Comparison of ENCODE assay signal across 12 cellular contexts in genomic region chr1:212467843-212468482, GRCh38. TPM values are rescaled to one million over a fixed set of nuclear protein-coding genes. Genes with fewer than 3 reads are reported as not detected.
DNase-seq lines count a peak whose midpoint lies in the region; ATAC-seq, FAIRE-seq and TF ChIP-seq lines count a peak whose summit lies in the region.
"Had no signal": no experiment of that assay in that cellular context is flagged by ENCODE, and none has a peak within 500 bp of the region (broad histone marks: within the 10 kb centered on the region; RNA-seq: fewer than 3 reads in every experiment).

No MANE protein-coding gene starts in this region.

- H3K36me3 ChIP-seq in Caco-2 (ENCODE audit: control insufficient read depth, insufficient read depth, low read length) = no peaks in the 10 kb centered on the region
- H3K36me3 ChIP-seq in HepG2 (replicated peaks in 1 of 2; ENCODE audit: control insufficient read depth in 1 of 2, insufficient read depth in 2 of 2, low read length in 2 of 2) = no peaks in the 10 kb centered on the region
- H3K36me3 ChIP-seq in upper lobe of left lung = no peaks in the 10 kb centered on the region

- 51% methylated on average over 5 of the region's 6 CpGs for WGBS in HepG2 (ENCODE audit: low lambda C conversion rate)
- 88 to 91% methylated on average over 5 to 6 of the region's 6 CpGs for WGBS in upper lobe of left lung, 2 donors

- H3K27me3 Mint-ChIP-seq in Caco-2 (ENCODE audit: insufficient read depth, unreplicated experiment) = no peaks in the 10 kb centered on the region
- H3K27me3 Mint-ChIP-seq in T-helper 2 cell treated with Interferon-gamma antibody and Interleukin-4, amounts not matched to agents 5 μg/mL and 100 μg/mL, for 36 hours (ENCODE audit: low read depth) = no peaks in the 10 kb centered on the region

- TF ChIP-seq POLR2A in GM12891 (IDR thresholded peaks at IDR 0.05; ENCODE audit: low read depth, low read length) = no peak
- TF ChIP-seq POLR2A in HepG2 (IDR thresholded peaks at IDR 0.05; ENCODE audit: insufficient read depth in 1 of 2, low read depth in 2 of 2, low read length in 2 of 2) = no peak
- TF ChIP-seq POLR2A in upper lobe of left lung (IDR thresholded peaks at IDR 0.05) = no peak

- ATAC-seq in HepG2 = peak; percentile 47
- no peak for ATAC-seq in upper lobe of left lung (ENCODE audit: low FRiP score in 2 of 2)
- no peak for ATAC-seq in HG02571 (IDR thresholded peaks at IDR 0.05; ENCODE audit: unreplicated experiment)
- no peak for ATAC-seq in HG02981 (IDR thresholded peaks at IDR 0.05; ENCODE audit: unreplicated experiment)

- TF ChIP-seq CTCF in Caco-2 (IDR thresholded peaks at IDR 0.05; ENCODE audit: insufficient read depth in 1 of 2, low read depth in 1 of 2, low read length in 1 of 2, severe bottlenecking in 1 of 2, unreplicated experiment in 1 of 2) = no peak
- TF ChIP-seq CTCF in HepG2 (CRISPR knock-in tag; IDR thresholded peaks at IDR 0.05) = no peak
- no peak for TF ChIP-seq CTCF in upper lobe of left lung (IDR thresholded peaks at IDR 0.05)

- no peak overlapping the region for H3K4me3 Mint-ChIP-seq in Caco-2 (ENCODE audit: unreplicated experiment)
- no peak overlapping the region for H3K4me3 Mint-ChIP-seq in T-helper 2 cell treated with Interferon-gamma antibody and Interleukin-4, amounts not matched to agents 5 μg/mL and 100 μg/mL, for 36 hours
- H3K4me3 Mint-ChIP-seq: endodermal cell had no signal

- H3K36me3 Mint-ChIP-seq in Caco-2 (ENCODE audit: insufficient read depth, unreplicated experiment) = peaks cover 42% of the 10 kb centered on the region
- H3K36me3 Mint-ChIP-seq in T-helper 2 cell treated with Interferon-gamma antibody and Interleukin-4, amounts not matched to agents 5 μg/mL and 100 μg/mL, for 36 hours (ENCODE audit: low read depth) = no peaks in the 10 kb centered on the region

- no peaks in the 10 kb centered on the region for H3K79me2 ChIP-seq in HepG2 (ENCODE audit: insufficient read depth, low read length)

- H3K27me3 ChIP-seq in Caco-2 (replicated peaks; ENCODE audit: control insufficient read depth, insufficient read depth, low read length) (no peaks in the 10 kb centered on the region), HepG2 (ENCODE audit: control insufficient read depth in 1 of 2, insufficient read depth in 2 of 2, low read length in 2 of 2) (peaks cover 2 to 9% of the 10 kb centered on the region in 2 experiments; a peak in 3 of 5 replicates), upper lobe of left lung (no peaks in the 10 kb centered on the region)

- no TSS peak for BruUV-seq in Caco-2 (replicated peaks; lab: Mats Ljungman, UMichigan)
- no TSS peak for BruUV-seq in HepG2 (replicated peaks; lab: Mats Ljungman, UMichigan)

- no peak for TF ChIP-seq RAD21 in HepG2 (CRISPR knock-in tag; IDR thresholded peaks at IDR 0.05)

- no peak overlapping the region for H3K4me3 ChIP-seq in Caco-2 (ENCODE audit: low read depth, low read length)
- H3K4me3 ChIP-seq in HepG2 (replicated peaks in 1 of 3; ENCODE audit: insufficient read depth in 1 of 3, low read depth in 2 of 3, low read length in 3 of 3) = no peak overlapping the region
- no peak overlapping the region for H3K4me3 ChIP-seq in upper lobe of left lung

- H3K4me1 ChIP-seq in Caco-2 = peaks cover 33% of the 10 kb centered on the region
- H3K4me1 ChIP-seq in HepG2 (ENCODE audit: insufficient read depth, low read length) = peaks cover 27% of the 10 kb centered on the region
- peaks cover 0 to 9% (median 0%) of the 10 kb centered on the region in 4 donors for H3K4me1 ChIP-seq in upper lobe of left lung

- no peaks in the 10 kb centered on the region for H4K20me1 ChIP-seq in HepG2 (ENCODE audit: insufficient read depth, low read length)

- DNase-seq in Caco-2 (no peak), GM12891 (ENCODE audit: insufficient read length, low spot score) (peak; percentile 34), HepG2 (ENCODE audit: low spot score) (no peak), upper lobe of left lung (no peak)
- DNase-seq in T-helper 2 cell treated with Interferon-gamma antibody and Interleukin-4, amounts not matched to agents 5 μg/mL and 100 μg/mL, for 36 hours (ENCODE audit: low spot score) = no peak
- DNase-seq in stimulated activated naive CD4-positive, alpha-beta T cell (lab: John Stamatoyannopoulos, UW) = no peak
- DNase-seq: amniotic stem cell, endodermal cell, GOT3, NCI-H1092 treated with DMSO at 0.1 percent for 48 hours had no signal

- FAIRE-seq in GM12891 (lab: Jason Lieb, UNC) (peak; percentile 71), HepG2 (lab: Jason Lieb, UNC) (no peak)

- POLR2A ChIA-PET in Caco-2 (lab: Charles Lee) = no interaction called here
- POLR2A ChIA-PET in HepG2 (lab: Yijun Ruan, JAX) = no interaction called here

- TF ChIP-seq EP300 in HepG2 (IDR thresholded peaks at IDR 0.05; ENCODE audit: low read depth in 2 of 2, low read length in 2 of 2) (no peak), HepG2 (CRISPR knock-in tag; IDR thresholded peaks at IDR 0.05; ENCODE audit: borderline replicate concordance) (no peak), upper lobe of left lung (IDR thresholded peaks at IDR 0.05) (no peak)

- CTCF ChIA-PET in Caco-2 (lab: Charles Lee) = no interaction called here
- CTCF ChIA-PET in HepG2 (lab: Yijun Ruan, JAX; ENCODE audit: low intra/inter-chr PET ratio, low total read pairs) = no interaction called here

- in situ Hi-C loops in HepG2 (cut with HindIII; ENCODE audit: extremely low pct_ligation_motif_present, low pct_unique_long_range_greater_than_20kb) = no loop called here

- no peak overlapping the region for H2AFZ ChIP-seq in HepG2 (ENCODE audit: low read length)

- H3K9me3 ChIP-seq in Caco-2 (0 out of 2 replicates have a peak, but pooled peaks cover 3% of the 10 kb centered on the region), HepG2 (ENCODE audit: low read length) (no peaks in the 10 kb centered on the region), upper lobe of left lung (no peaks in the 10 kb centered on the region)

- peaks cover 47% of the 10 kb centered on the region for H3K4me1 Mint-ChIP-seq in Caco-2 (ENCODE audit: low read depth, unreplicated experiment)
- peaks cover 2% of the 10 kb centered on the region for H3K4me1 Mint-ChIP-seq in T-helper 2 cell treated with Interferon-gamma antibody and Interleukin-4, amounts not matched to agents 5 μg/mL and 100 μg/mL, for 36 hours (ENCODE audit: low read depth)

- intact Hi-C loops in Caco-2 (cut with micrococcal nuclease; ENCODE audit: unreplicated experiment) = no loop called here
- intact Hi-C loops in HepG2 (cut with micrococcal nuclease; ENCODE audit: unreplicated experiment) = no loop called here

- no peaks in the 10 kb centered on the region for H3K9me3 Mint-ChIP-seq in Caco-2 (ENCODE audit: unreplicated experiment)
- no peaks in the 10 kb centered on the region for H3K9me3 Mint-ChIP-seq in T-helper 2 cell treated with Interferon-gamma antibody and Interleukin-4, amounts not matched to agents 5 μg/mL and 100 μg/mL, for 36 hours
- H3K9me3 Mint-ChIP-seq: endodermal cell had no signal

- peak overlapping the region; percentile 77 for H3K27ac Mint-ChIP-seq in Caco-2 (ENCODE audit: unreplicated experiment)
- peak overlapping the region; percentile 76 for H3K27ac Mint-ChIP-seq in T-helper 2 cell treated with Interferon-gamma antibody and Interleukin-4, amounts not matched to agents 5 μg/mL and 100 μg/mL, for 36 hours
- H3K27ac Mint-ChIP-seq: endodermal cell had no signal

- H3K4me2 ChIP-seq in HepG2 (ENCODE audit: low read depth, low read length) = no peak overlapping the region; the same call in 1 of the 2 replicates

- H3K27ac ChIP-seq in HepG2 (ENCODE audit: extremely low read length, insufficient read depth, low read length) (no peak overlapping the region), upper lobe of left lung (no peak overlapping the region)

- H3K9ac ChIP-seq in HepG2 (ENCODE audit: insufficient read depth, low read depth, low read length) = no peak overlapping the region

RNA-seq across cellular contexts. Expression of gene NENF, which starts 35.2 kb away (rescaled TPM):
- 90.1 and 95.7 TPM in 2 replicates for total RNA-seq in Caco-2 (2022)
- polyA plus RNA-seq in GM12891 (2012; ENCODE audit: low read depth, missing spikeins) = 46.5 TPM
- total RNA-seq in HepG2 (2016; rRNA removed; fragmentation: Illumina TruSeq; extraction: Trizol) = 24.7 and 40.4 TPM in 2 replicates
- total RNA-seq in HepG2 (2016; cell fraction: cytosol; rRNA removed; fragmentation: Illumina TruSeq; extraction: Trizol; ENCODE audit: low read depth) = 135 and 145 TPM in 2 replicates
- total RNA-seq in HepG2 (2016; cell fraction: insoluble cytoplasmic fraction; rRNA removed; fragmentation: Illumina TruSeq; extraction: Trizol) = 21.2 and 39.7 TPM in 2 replicates
- 87.8 and 107 TPM in 2 replicates for total RNA-seq in HepG2 (2016; cell fraction: membrane; rRNA removed; fragmentation: Illumina TruSeq; extraction: Trizol)
- 20.0 and 22.0 TPM in 2 replicates for total RNA-seq in HepG2 (2016; cell fraction: nucleus; rRNA removed; fragmentation: Illumina TruSeq; extraction: Trizol)
- polyA plus RNA-seq in HepG2 (2011; rRNA removed) = 28.7 and 31.7 TPM in 2 replicates
- 20.5 and 29.5 TPM in 2 replicates for polyA plus RNA-seq in HepG2 (2011; cell fraction: cytosol; rRNA removed)
- polyA plus RNA-seq in HepG2 (2011; cell fraction: nucleus; rRNA removed) = 8.0 and 8.1 TPM in 2 replicates
- 19.9 and 23.4 TPM in 2 replicates for polyA plus RNA-seq in HepG2 (2012)
- 165 and 182 TPM in 2 replicates for polyA plus RNA-seq in HepG2 (2016; cell fraction: cytosol; fragmentation: Illumina TruSeq; extraction: Trizol; ENCODE audit: low read depth)
- polyA plus RNA-seq in HepG2 (2016; cell fraction: insoluble cytoplasmic fraction; fragmentation: Illumina TruSeq; extraction: Trizol; ENCODE audit: low read depth) = 25.7 and 28.8 TPM in 2 replicates
- polyA plus RNA-seq in HepG2 (2016; cell fraction: membrane; fragmentation: Illumina TruSeq; extraction: Trizol; ENCODE audit: low read depth) = 91.1 and 106 TPM in 2 replicates
- polyA plus RNA-seq in HepG2 (2016; cell fraction: nucleus; fragmentation: Illumina TruSeq; extraction: Trizol; ENCODE audit: insufficient read depth, low read depth) = 29.8 and 38.4 TPM in 2 replicates
- 8.3 and 24.3 TPM in 2 replicates for polyA minus RNA-seq in HepG2 (2011; rRNA and poly(A)+ RNA removed; ENCODE audit: low replicate concordance)
- 6.0 and 6.8 TPM in 2 replicates for polyA minus RNA-seq in HepG2 (2011; cell fraction: cytosol; rRNA and poly(A)+ RNA removed)
- polyA minus RNA-seq in HepG2 (2011; cell fraction: nucleus; rRNA and poly(A)+ RNA removed) = 2.5 and 3.5 TPM in 2 replicates
- 10 to 100 TPM; 21.0 to 67.5 (median 50.1) TPM for total RNA-seq in upper lobe of left lung

RNA-seq across cellular contexts. Expression of gene PACC1, which starts 53.3 kb away (rescaled TPM):
- total RNA-seq in Caco-2 (2022) (15.6 and 15.7 TPM in 2 replicates), HepG2 (2016; rRNA removed; fragmentation: Illumina TruSeq; extraction: Trizol) (7.1 and 9.4 TPM in 2 replicates), upper lobe of left lung (10 to 100 TPM in 2 of 6 donors, 1 to 10 TPM in 4; 3.7 to 10.5 (median 7.8) TPM)
- 8.0 TPM for polyA plus RNA-seq in GM12891 (2012; ENCODE audit: low read depth, missing spikeins)
- 2.0 and 2.1 TPM in 2 replicates for total RNA-seq in HepG2 (2016; cell fraction: cytosol; rRNA removed; fragmentation: Illumina TruSeq; extraction: Trizol; ENCODE audit: low read depth)
- total RNA-seq in HepG2 (2016; cell fraction: insoluble cytoplasmic fraction; rRNA removed; fragmentation: Illumina TruSeq; extraction: Trizol) = 5.3 and 9.8 TPM in 2 replicates
- total RNA-seq in HepG2 (2016; cell fraction: membrane; rRNA removed; fragmentation: Illumina TruSeq; extraction: Trizol) = 2.5 and 3.3 TPM in 2 replicates
- 11.0 and 12.2 TPM in 2 replicates for total RNA-seq in HepG2 (2016; cell fraction: nucleus; rRNA removed; fragmentation: Illumina TruSeq; extraction: Trizol)
- polyA plus RNA-seq in HepG2 (2011; rRNA removed) = 10.7 and 14.1 TPM in 2 replicates
- polyA plus RNA-seq in HepG2 (2011; cell fraction: cytosol; rRNA removed) = 10.6 and 11.3 TPM in 2 replicates
- polyA plus RNA-seq in HepG2 (2011; cell fraction: nucleus; rRNA removed) = 7.5 and 7.6 TPM in 2 replicates
- 3.4 and 6.4 TPM in 2 replicates for polyA plus RNA-seq in HepG2 (2012)
- 0.76 and 1.3 TPM in 2 replicates for polyA plus RNA-seq in HepG2 (2016; cell fraction: cytosol; fragmentation: Illumina TruSeq; extraction: Trizol; ENCODE audit: low read depth)
- 4.4 and 5.3 TPM in 2 replicates for polyA plus RNA-seq in HepG2 (2016; cell fraction: insoluble cytoplasmic fraction; fragmentation: Illumina TruSeq; extraction: Trizol; ENCODE audit: low read depth)
- 1.2 and 1.4 TPM in 2 replicates for polyA plus RNA-seq in HepG2 (2016; cell fraction: membrane; fragmentation: Illumina TruSeq; extraction: Trizol; ENCODE audit: low read depth)
- 9.7 and 14.6 TPM in 2 replicates for polyA plus RNA-seq in HepG2 (2016; cell fraction: nucleus; fragmentation: Illumina TruSeq; extraction: Trizol; ENCODE audit: insufficient read depth, low read depth)
- polyA minus RNA-seq in HepG2 (2011; rRNA and poly(A)+ RNA removed; ENCODE audit: low replicate concordance) = 31.5 and 38.5 TPM in 2 replicates
- 8.6 and 8.7 TPM in 2 replicates for polyA minus RNA-seq in HepG2 (2011; cell fraction: cytosol; rRNA and poly(A)+ RNA removed)
- polyA minus RNA-seq in HepG2 (2011; cell fraction: nucleus; rRNA and poly(A)+ RNA removed) = 9.5 and 15.3 TPM in 2 replicates
